Comparison of ENCODE assay signal across 12 cellular contexts in genomic region chr20:10508060-10508459, GRCh38.
A peak's percentile ranks its signal among the peaks of the same experiment; 100 is the strongest.
DNase-seq lines count a peak whose midpoint lies in the region; ATAC-seq and TF ChIP-seq lines count a peak whose summit lies in the region.
"Had no signal": no experiment of that assay in that cellular context is flagged by ENCODE, and none has a peak within 500 bp of the region (broad histone marks: within the 10 kb centered on the region; RNA-seq: fewer than 3 reads in every experiment).

No MANE protein-coding gene starts in this region.

- DNase-seq in AG08395 (ENCODE audit: low spot score) = peak; percentile 13
- DNase-seq in RPMI7951 (ENCODE audit: low read depth) = peak; percentile 72
- peak in 1 of 2 donors; percentile 49 for DNase-seq in fibroblast of lung (ENCODE audit: low read depth in 2 of 2)
- DNase-seq in prostate gland (ENCODE audit: low spot score) = peak; percentile 61
- no peak for DNase-seq in Kasumi-1 (lab: John Stamatoyannopoulos, UW)
- no peak for DNase-seq in NCI-H187 treated with DMSO at 0.1 percent for 48 hours (lab: John Stamatoyannopoulos, UW)
- DNase-seq: GF-D8; stimulated activated CD4-positive, alpha-beta T cell treated with anti-CD3 and anti-CD28 coated beads, Interleukin-4, amount 100 ng/mL, for 1 hour had no signal

- no peak overlapping the region for H3K4me3 ChIP-seq in fibroblast of lung (replicated peaks in 1 of 4; ENCODE audit: control extremely low read depth in 1 of 4, insufficient read depth in 1 of 4, low read depth in 3 of 4, low read length in 4 of 4)
- H3K4me3 ChIP-seq in prostate gland = no peak overlapping the region

- no peak for TF ChIP-seq POLR2A in prostate gland (IDR thresholded peaks at IDR 0.05)

- ATAC-seq in HG03039 (IDR thresholded peaks at IDR 0.05; ENCODE audit: unreplicated experiment) (no peak), HG03460 (IDR thresholded peaks at IDR 0.05; ENCODE audit: unreplicated experiment) (no peak)
- ATAC-seq: Panc1 had no signal

- no peaks in the 10 kb centered on the region for H4K20me1 ChIP-seq in fibroblast of lung (ENCODE audit: control insufficient read depth, extremely low read depth, insufficient read depth, low read length)

- H3K9ac ChIP-seq in fibroblast of lung (ENCODE audit: insufficient read depth, low read length) = no peak overlapping the region

- 41% methylated on average over 4 of the region's 4 CpGs for WGBS in prostate gland

- no peaks in the 10 kb centered on the region for H3K27me3 ChIP-seq in fibroblast of lung (ENCODE audit: control insufficient read depth, insufficient read depth, low read length)
- no peaks in the 10 kb centered on the region for H3K27me3 ChIP-seq in prostate gland (replicated peaks; ENCODE audit: insufficient read depth)
- H3K27me3 ChIP-seq: BE2C had no signal

- intact Hi-C loops in prostate gland (cut with DNase I) = loop anchor here (5.0 kb wide), 2 partner anchors 89 to 164 kb away; partner anchors contain the start of gene JAG1

- H3K27ac ChIP-seq in fibroblast of lung (ENCODE audit: insufficient read depth, low read length) (peak overlapping the region; percentile 27), prostate gland (peak overlapping the region; percentile 77 to 82)

- peaks cover 16% of the 10 kb centered on the region for H3K4me1 ChIP-seq in fibroblast of lung (ENCODE audit: control insufficient read depth, extremely low read depth, insufficient read depth, low read length)
- peaks cover 34% of the 10 kb centered on the region for H3K4me1 ChIP-seq in prostate gland (replicated peaks)

- H3K9me3 ChIP-seq in fibroblast of lung (ENCODE audit: control insufficient read depth, insufficient read depth, low read depth, low read length) (no peaks in the 10 kb centered on the region), prostate gland (no peaks in the 10 kb centered on the region)
- H3K9me3 ChIP-seq: BE2C had no signal

- no peak for TF ChIP-seq CTCF in fibroblast of lung (conservative IDR thresholded peaks at IDR 0.05 in 1 of 2, IDR thresholded peaks at IDR 0.05 in 1 of 2; ENCODE audit: low read depth in 1 of 2, low read length in 2 of 2)
- no peak for TF ChIP-seq CTCF in prostate gland (IDR thresholded peaks at IDR 0.05)

- H2AFZ ChIP-seq in fibroblast of lung (ENCODE audit: low read length) = no peak overlapping the region

- peak overlapping the region; percentile 0 for H3K4me2 ChIP-seq in fibroblast of lung (ENCODE audit: extremely low read depth, insufficient read depth, low read length)

- H3K36me3 ChIP-seq in fibroblast of lung (ENCODE audit: control insufficient read depth, insufficient read depth, low read length) = no peaks in the 10 kb centered on the region
- H3K36me3 ChIP-seq in prostate gland = no peaks in the 10 kb centered on the region
- H3K36me3 ChIP-seq: BE2C had no signal

- no peaks in the 10 kb centered on the region for H3K79me2 ChIP-seq in fibroblast of lung (ENCODE audit: control insufficient read depth, insufficient read depth, low read length)

Comparison
In these comparisons a context has a peak if more than half of its experiments do, and no peak if none do; other contexts are left out.
1. DNase-seq: peak in AG08395 (single experiment), RPMI7951 (single experiment) and prostate gland (single experiment); none in Kasumi-1 (0 of 2) and NCI-H187 treated with DMSO at 0.1 percent for 48 hours (single experiment).